12 cellular contexts compared by ENCODE assay signal in genomic region chr9:113350937-113351336, GRCh38. TPM values are rescaled to one million over a fixed set of nuclear protein-coding genes. Genes with fewer than 3 reads are reported as not detected.
DNase-seq lines count a peak whose midpoint lies in the region; ATAC-seq and TF ChIP-seq lines count a peak whose summit lies in the region.
"Had no signal": no experiment of that assay in that cellular context is flagged by ENCODE, and none has a peak within 500 bp of the region (broad histone marks: within the 10 kb centered on the region; RNA-seq: fewer than 3 reads in every experiment).

No MANE protein-coding gene starts in this region.

- H2BK5ac ChIP-seq in neuronal stem cell (ENCODE audit: low read length): no peak overlapping the region

- no peak overlapping the region for H3K4me3 Mint-ChIP-seq in CD4-positive, alpha-beta T cell

- no peaks in the 10 kb centered on the region for H4K20me1 ChIP-seq in mammary epithelial cell (ENCODE audit: insufficient read depth, low read length)

- in situ Hi-C loops in mammary epithelial cell (cut with MboI; ENCODE audit: low sequenced_read_pairs in 2 of 2): no loop called here

- CTCF ChIA-PET in mammary epithelial cell (lab: Charles Lee; ENCODE audit: low non-redundant PET): no interaction called here
- CTCF ChIA-PET in CD4-positive, alpha-beta T cell (lab: Charles Lee): interaction anchor here (1.7 to 2.1 kb wide), 2 partner anchors 11 to 50 kb away, joined by 4 to 6 read pairs; partner anchors contain the start of genes ALAD and WDR31

- H3K14ac ChIP-seq in neuronal stem cell (ENCODE audit: low read length): no peak overlapping the region

- no peaks in the 10 kb centered on the region for H3K9me3 Mint-ChIP-seq in activated naive CD4-positive, alpha-beta T cell treated with anti-CD3 and anti-CD28 coated beads, Interleukin-2, amount 50 U/mL, for 72 hours
- H3K9me3 Mint-ChIP-seq in CD4-positive, alpha-beta T cell: no peaks in the 10 kb centered on the region

- peaks cover 13% of the 10 kb centered on the region for H3K4me1 Mint-ChIP-seq in CD4-positive, alpha-beta T cell (ENCODE audit: low read depth)

- H3K9ac ChIP-seq in mammary epithelial cell (ENCODE audit: insufficient read depth, low read length) (no peak overlapping the region), neuronal stem cell (ENCODE audit: low read depth, low read length, poor library complexity) (no peak overlapping the region)

- peaks cover 58% of the 10 kb centered on the region for H3K27me3 Mint-ChIP-seq in CD4-positive, alpha-beta T cell

- peak overlapping the region; percentile 78 to 93 for H3K27ac Mint-ChIP-seq in activated naive CD4-positive, alpha-beta T cell treated with anti-CD3 and anti-CD28 coated beads, Interleukin-2, amount 50 U/mL, for 72 hours
- H3K27ac Mint-ChIP-seq in CD4-positive, alpha-beta T cell: no peak overlapping the region

- POLR2A ChIA-PET in CD4-positive, alpha-beta T cell (lab: Charles Lee): interaction anchor here (1.0 to 1.3 kb wide), 3 partner anchors 26 to 76 kb away, joined by 3 to 4 read pairs (median 3); partner anchors contain the start of genes ALAD, CDC26 and HDHD3

- no peaks in the 10 kb centered on the region for H3K36me3 ChIP-seq in breast epithelium
- H3K36me3 ChIP-seq in mammary epithelial cell (ENCODE audit: insufficient read depth, low read length): no peaks in the 10 kb centered on the region
- H3K36me3 ChIP-seq in stomach: peaks cover 0 to 11% (median 2%) of the 10 kb centered on the region in 4 donors
- H3K36me3 ChIP-seq in neuronal stem cell (replicated peaks in 1 of 2; ENCODE audit: control insufficient read depth in 2 of 2, insufficient read depth in 2 of 2, low read length in 2 of 2): no peaks in the 10 kb centered on the region
- H3K36me3 ChIP-seq: adrenal gland, Peyer's patch had no signal

- no peak overlapping the region for H4K8ac ChIP-seq in neuronal stem cell (ENCODE audit: low read depth, low read length)

- H3K79me2 ChIP-seq in mammary epithelial cell (ENCODE audit: insufficient read depth, low read length): no peaks in the 10 kb centered on the region

- no TSS peak for BruUV-seq in mammary epithelial cell (replicated peaks; lab: Mats Ljungman, UMichigan)

- dilution Hi-C loops in mammary epithelial cell (cut with HindIII; ENCODE audit: low sequenced_read_pairs): loop anchor here (5.0 kb wide), 1 partner anchor 69 kb away; no protein-coding TSS in a partner anchor

- intact Hi-C loops in breast epithelium (cut with DNase I; ENCODE audit: low total_unique reads) (no loop called here), mammary epithelial cell (cut with micrococcal nuclease) (no loop called here), stomach (cut with DNase I; ENCODE audit: low total_unique reads) (no loop called here)
- intact Hi-C loops in CD4-positive, alpha-beta T cell (cut with DNase I, micrococcal nuclease): no loop called here

- H3K4me2 ChIP-seq in mammary epithelial cell (ENCODE audit: insufficient read depth, low read depth, low read length) (no peak overlapping the region), neuronal stem cell (ENCODE audit: insufficient read depth, low read length, poor library complexity, severe bottlenecking) (no peak overlapping the region)

- peak; percentile 61 to 72 for ATAC-seq in activated naive CD4-positive, alpha-beta T cell treated with anti-CD3 and anti-CD28 coated beads, Interleukin-2, amount 50 U/mL, for 72 hours
- ATAC-seq in CD4-positive, alpha-beta T cell (ENCODE audit: poor library complexity): no peak
- ATAC-seq: foreskin keratinocyte had no signal

- H2BK12ac ChIP-seq in neuronal stem cell (ENCODE audit: low read length): no peak overlapping the region

- H2AFZ ChIP-seq in mammary epithelial cell (ENCODE audit: low read depth, low read length) (no peak overlapping the region), neuronal stem cell (ENCODE audit: low read length) (no peak overlapping the region)

- no peak overlapping the region for H2AK5ac ChIP-seq in neuronal stem cell (ENCODE audit: low read depth, low read length)

- TF ChIP-seq CTCF in breast epithelium (IDR thresholded peaks at IDR 0.05) (no peak), mammary epithelial cell (conservative IDR thresholded peaks at IDR 0.05 in 1 of 2, IDR thresholded peaks at IDR 0.05 in 1 of 2; ENCODE audit: extremely low read depth in 1 of 2, insufficient read depth in 1 of 2, low read depth in 1 of 2, low read length in 2 of 2) (no peak), stomach (IDR thresholded peaks at IDR 0.05) (no peak)
- no peak for TF ChIP-seq CTCF in CD4-positive, alpha-beta T cell (IDR thresholded peaks at IDR 0.05)

- H3K36me3 Mint-ChIP-seq in activated naive CD4-positive, alpha-beta T cell treated with anti-CD3 and anti-CD28 coated beads, Interleukin-2, amount 50 U/mL, for 72 hours: peaks cover 0 to 12% of the 10 kb centered on the region in 2 donors
- no peaks in the 10 kb centered on the region for H3K36me3 Mint-ChIP-seq in CD4-positive, alpha-beta T cell (ENCODE audit: low read depth)

- H3K23ac ChIP-seq in neuronal stem cell (ENCODE audit: low read depth, low read length, poor library complexity): no peak overlapping the region

- no peak overlapping the region for H4K91ac ChIP-seq in neuronal stem cell (ENCODE audit: low read depth, low read length, poor library complexity)

- H2BK15ac ChIP-seq in neuronal stem cell (ENCODE audit: low read length): no peak overlapping the region

- H3K27ac ChIP-seq in breast epithelium (peak overlapping the region; percentile 32 to 81), mammary epithelial cell (ENCODE audit: insufficient read depth, low read depth, low read length) (no peak overlapping the region), stomach (peak overlapping the region in 4 of 5 donors; percentile 2 to 83 (median 76)), neuronal stem cell (replicated peaks; ENCODE audit: low read length) (no peak overlapping the region)
- no peak overlapping the region for H3K27ac ChIP-seq in CD4-positive, alpha-beta T cell (ENCODE audit: low read depth, low read length)
- H3K27ac ChIP-seq: adrenal gland, foreskin keratinocyte, Peyer's patch had no signal

- H3K4me3 ChIP-seq in breast epithelium: no peak overlapping the region
- no peak overlapping the region for H3K4me3 ChIP-seq in mammary epithelial cell (replicated peaks in 1 of 3; ENCODE audit: insufficient read depth in 1 of 3, low read depth in 2 of 3, low read length in 3 of 3)
- H3K4me3 ChIP-seq in stomach: peak overlapping the region in 1 of 4 donors; percentile 73
- H3K4me3 ChIP-seq in neuronal stem cell (ENCODE audit: low read length in 2 of 2): no peak overlapping the region

- H3K9me3 ChIP-seq in breast epithelium (no peaks in the 10 kb centered on the region), mammary epithelial cell (replicated peaks; ENCODE audit: insufficient read depth, low read length) (no peaks in the 10 kb centered on the region), stomach (no peaks in the 10 kb centered on the region), neuronal stem cell (replicated peaks in 1 of 2; ENCODE audit: control insufficient read depth in 2 of 2, insufficient read depth in 1 of 2, low read depth in 1 of 2, low read length in 2 of 2) (peaks cover 0 to 3% of the 10 kb centered on the region in 2 donors)
- no peaks in the 10 kb centered on the region for H3K9me3 ChIP-seq in CD4-positive, alpha-beta T cell (ENCODE audit: control insufficient read depth, low read length)
- H3K9me3 ChIP-seq: adrenal gland, Peyer's patch had no signal

- TF ChIP-seq POLR2A in breast epithelium (IDR thresholded peaks at IDR 0.05) (no peak), stomach (IDR thresholded peaks at IDR 0.05) (no peak)

- no peak overlapping the region for H3K4ac ChIP-seq in neuronal stem cell (ENCODE audit: low read length)

- H3K27me3 ChIP-seq in breast epithelium (no peaks in the 10 kb centered on the region), mammary epithelial cell (ENCODE audit: insufficient read depth, low read length) (peaks cover 18% of the 10 kb centered on the region), stomach (peaks cover 0 to 19% (median 0%) of the 10 kb centered on the region in 3 donors), neuronal stem cell (ENCODE audit: control insufficient read depth in 3 of 3, insufficient read depth in 3 of 3, low read depth in 1 of 3, low read length in 3 of 3) (peaks cover 14 to 82% (median 37%) of the 10 kb centered on the region in 3 experiments)
- H3K27me3 ChIP-seq in CD4-positive, alpha-beta T cell (ENCODE audit: control insufficient read depth, insufficient read depth, low read length): peaks cover 15% of the 10 kb centered on the region
- H3K27me3 ChIP-seq: adrenal gland, Peyer's patch had no signal

- DNase-seq in breast epithelium (ENCODE audit: low spot score in 2 of 2) (no peak), mammary epithelial cell (no peak), MV-4-11 (lab: John Stamatoyannopoulos, UW) (peak; percentile 88), stomach (no peak), GM03348 (ENCODE audit: low spot score) (no peak), neuronal stem cell (ENCODE audit: low spot score) (no peak)
- DNase-seq in activated naive CD4-positive, alpha-beta T cell treated with anti-CD3 and anti-CD28 coated beads, Interleukin-2, amount 50 U/mL, for 72 hours (ENCODE audit: low spot score in 2 of 2): peak; percentile 38 to 80
- no peak for DNase-seq in CD4-positive, alpha-beta T cell
- DNase-seq: foreskin keratinocyte had no signal

- no peaks in the 10 kb centered on the region for H3K79me1 ChIP-seq in neuronal stem cell (ENCODE audit: low read depth, low read length)

- H3K4me1 ChIP-seq in breast epithelium (no peaks in the 10 kb centered on the region), mammary epithelial cell (ENCODE audit: insufficient read depth, low read length) (peaks cover 3% of the 10 kb centered on the region), stomach (peaks cover 5 to 29% (median 25%) of the 10 kb centered on the region in 4 donors), neuronal stem cell (ENCODE audit: control insufficient read depth in 2 of 2, insufficient read depth in 1 of 2, low read depth in 1 of 2, low read length in 2 of 2) (peaks cover 0 to 2% of the 10 kb centered on the region in 2 donors)
- H3K4me1 ChIP-seq: foreskin keratinocyte had no signal

- no peak overlapping the region for H2BK120ac ChIP-seq in neuronal stem cell (ENCODE audit: low read depth, low read length)

- no peak overlapping the region for H3K18ac ChIP-seq in neuronal stem cell (ENCODE audit: low read length)

- no peak for TF ChIP-seq EP300 in stomach (IDR thresholded peaks at IDR 0.05)

- WGBS in mammary epithelial cell (ENCODE audit: low coverage, missing lambda C conversion rate): 79% methylated on average over 6 of the region's 6 CpGs
- WGBS in stomach, 5 donors: 50 to 61% (median 52%) methylated on average over 6 of the region's 6 CpGs
- WGBS in neuronal stem cell (ENCODE audit: extremely low coverage in 2 of 2, insufficient read length in 2 of 2, insufficient replicate concordance in 1 of 2), 2 donors: no CpG with 5 or more reads among the region's 6 CpGs

RNA-seq across cellular contexts. Expression of gene BSPRY, which starts 1.6 kb away (rescaled TPM):
- total RNA-seq in breast epithelium: 10 to 100 TPM in 2 of 3 donors, 1 to 10 TPM in 1; 1.1 to 35.3 (median 27.9) TPM
- under 1 TPM; 0.16 to 0.17 TPM for total RNA-seq in mammary epithelial cell
- 0.90 TPM for polyA plus RNA-seq in mammary epithelial cell
- not detected for polyA minus RNA-seq in mammary epithelial cell
- total RNA-seq in activated naive CD4-positive, alpha-beta T cell treated with anti-CD3 and anti-CD28 coated beads, Interleukin-2, amount 50 U/mL, for 72 hours: 10 to 100 TPM in 1 of 2 donors, 1 to 10 TPM in 1; 7.7 to 29.6 TPM
- 10 to 100 TPM in 4 of 5 donors, 1 to 10 TPM in 1; 2.2 to 60.3 (median 16.0) TPM for total RNA-seq in stomach
- polyA plus RNA-seq in stomach: 10 to 100 TPM; 16.1 to 28.9 (median 24.5) TPM
- not detected for total RNA-seq in CD4-positive, alpha-beta T cell
- polyA plus RNA-seq in neuronal stem cell (2013, experiment 1 of 2): 0.01 TPM
- 0.01 TPM for polyA plus RNA-seq in neuronal stem cell (2013, experiment 2 of 2)
- polyA plus RNA-seq: neural cell had no signal

RNA-seq across cellular contexts. Expression of gene WDR31, which starts 10.9 kb away (rescaled TPM):
- total RNA-seq in breast epithelium (1 to 10 TPM; 1.9 to 4.0 (median 3.6) TPM), mammary epithelial cell (1 to 10 TPM; 2.0 to 2.3 TPM), stomach (1 to 10 TPM in 2 of 5 donors, under 1 TPM in 2, not detected in 1; 0.29 to 5.0 (median 0.96) TPM)
- polyA plus RNA-seq in mammary epithelial cell (1.3 TPM), stomach (1 to 10 TPM; 1.2 to 1.5 (median 1.3) TPM)
- polyA minus RNA-seq in mammary epithelial cell: 5.6 TPM
- total RNA-seq in activated naive CD4-positive, alpha-beta T cell treated with anti-CD3 and anti-CD28 coated beads, Interleukin-2, amount 50 U/mL, for 72 hours: 1 to 10 TPM in 1 of 2 donors, under 1 TPM in 1; 0.41 to 4.9 TPM
- total RNA-seq in CD4-positive, alpha-beta T cell: under 1 TPM; 0.14 to 0.22 TPM
- 2.3 TPM for polyA plus RNA-seq in neuronal stem cell (2013, experiment 1 of 2)
- polyA plus RNA-seq in neuronal stem cell (2013, experiment 2 of 2): 2.4 TPM

RNA-seq across cellular contexts. Expression of gene HDHD3, which starts 25.8 kb away (rescaled TPM):
- total RNA-seq in breast epithelium: 10 to 100 TPM; 24.5 to 66.9 (median 54.1) TPM
- total RNA-seq in mammary epithelial cell: 10 to 100 TPM; 12.3 to 14.6 TPM
- polyA plus RNA-seq in mammary epithelial cell: 15.9 TPM
- polyA minus RNA-seq in mammary epithelial cell: 19.3 TPM
- 10 to 100 TPM; 17.7 to 23.2 TPM for total RNA-seq in activated naive CD4-positive, alpha-beta T cell treated with anti-CD3 and anti-CD28 coated beads, Interleukin-2, amount 50 U/mL, for 72 hours
- 100 to 1,000 TPM in 3 of 5 donors, 10 to 100 TPM in 2; 41.3 to 120 (median 104) TPM for total RNA-seq in stomach
- 10 to 100 TPM; 42.5 to 81.1 (median 51.6) TPM for polyA plus RNA-seq in stomach
- 10 to 100 TPM; 12.8 to 13.2 TPM for total RNA-seq in CD4-positive, alpha-beta T cell
- 10.3 TPM for polyA plus RNA-seq in neuronal stem cell (2013, experiment 1 of 2)
- polyA plus RNA-seq in neuronal stem cell (2013, experiment 2 of 2): 10.2 TPM

RNA-seq across cellular contexts. Expression of gene RNF183, which starts 47.8 kb away (rescaled TPM):
- total RNA-seq in breast epithelium (1 to 10 TPM in 1 of 3 donors, under 1 TPM in 1, not detected in 1; 0.98 to 3.5 TPM), mammary epithelial cell (not detected), stomach (1 to 10 TPM in 2 of 5 donors, under 1 TPM in 1, not detected in 2; 0.43 to 5.0 (median 1.8) TPM)
- polyA plus RNA-seq in mammary epithelial cell (0.18 TPM), stomach (1 to 10 TPM in 2 of 3 donors, under 1 TPM in 1; 0.46 to 5.6 (median 1.2) TPM)
- polyA minus RNA-seq in mammary epithelial cell: not detected
- under 1 TPM in 1 of 2 donors, not detected in 1; 0.29 TPM for total RNA-seq in activated naive CD4-positive, alpha-beta T cell treated with anti-CD3 and anti-CD28 coated beads, Interleukin-2, amount 50 U/mL, for 72 hours
- under 1 TPM in 1 of 2 experiments, not detected in 1; 0.44 TPM for total RNA-seq in CD4-positive, alpha-beta T cell
- polyA plus RNA-seq in neuronal stem cell (2013, experiment 1 of 2): 0.13 TPM
- 0.25 TPM for polyA plus RNA-seq in neuronal stem cell (2013, experiment 2 of 2)
- total RNA-seq: adrenal gland, foreskin keratinocyte had no signal
- polyA plus RNA-seq: foreskin keratinocyte, neural cell had no signal

RNA-seq across cellular contexts. Expression of gene ALAD, which starts 50.1 kb away (rescaled TPM):
- total RNA-seq in breast epithelium (10 to 100 TPM; 27.4 to 28.5 (median 28.3) TPM), mammary epithelial cell (10 to 100 TPM; 10.2 to 14.5 TPM), stomach (100 to 1,000 TPM in 1 of 5 donors, 10 to 100 TPM in 4; 30.8 to 102 (median 44.8) TPM)
- polyA plus RNA-seq in mammary epithelial cell (5.5 TPM), stomach (10 to 100 TPM; 33.9 to 69.2 (median 64.8) TPM)
- polyA minus RNA-seq in mammary epithelial cell: 2.2 TPM
- total RNA-seq in activated naive CD4-positive, alpha-beta T cell treated with anti-CD3 and anti-CD28 coated beads, Interleukin-2, amount 50 U/mL, for 72 hours: 10 to 100 TPM; 28.0 to 35.3 TPM
- 10 to 100 TPM; 14.5 to 15.0 TPM for total RNA-seq in CD4-positive, alpha-beta T cell
- 18.9 TPM for polyA plus RNA-seq in neuronal stem cell (2013, experiment 1 of 2)
- 19.3 TPM for polyA plus RNA-seq in neuronal stem cell (2013, experiment 2 of 2)

Comparison
In these comparisons a context has a peak if more than half of its experiments do, and no peak if none do; other contexts are left out.
1. H3K27ac ChIP-seq: peak in breast epithelium (2 of 2) and stomach (4 of 5); none in mammary epithelial cell (single experiment), CD4-positive, alpha-beta T cell (single experiment) and neuronal stem cell (single experiment).
2. DNase-seq: peak in MV-4-11 (single experiment) and activated naive CD4-positive, alpha-beta T cell treated with anti-CD3 and anti-CD28 coated beads, Interleukin-2, amount 50 U/mL, for 72 hours (2 of 2); none in breast epithelium (0 of 2), mammary epithelial cell (single experiment), stomach (single experiment), CD4-positive, alpha-beta T cell (0 of 10), GM03348 (single experiment) and neuronal stem cell (single experiment).